Comparison of ENCODE assay signal across 26 cellular contexts in genomic region chr4:185911556-185912064, GRCh38.
DNase-seq lines count a peak whose midpoint lies in the region; ATAC-seq, FAIRE-seq and TF ChIP-seq lines count a peak whose summit lies in the region.
"Had no signal": no experiment of that assay in that cellular context is flagged by ENCODE, and none has a peak within 500 bp of the region (broad histone marks: within the 10 kb centered on the region; RNA-seq: fewer than 3 reads in every experiment).

No MANE protein-coding gene starts in this region.

- CTCF ChIA-PET in IMR-90 (lab: Yijun Ruan, JAX) = interaction anchor here (0.6 kb wide), 1 partner anchor 1879 kb away, joined by 3 read pairs; no protein-coding TSS in a partner anchor

- H4K20me1 ChIP-seq in IMR-90 (ENCODE audit: insufficient read depth, low read length) = no peaks in the 10 kb centered on the region
- no peaks in the 10 kb centered on the region for H4K20me1 ChIP-seq in astrocyte (ENCODE audit: insufficient read depth, low read length)

- no peak overlapping the region for H2BK120ac ChIP-seq in IMR-90 (ENCODE audit: low read depth, low read length)

- no peak for TF ChIP-seq CTCF in IMR-90 (conservative IDR thresholded peaks at IDR 0.05; ENCODE audit: low read depth, low read length)
- no peak for TF ChIP-seq CTCF in astrocyte (IDR thresholded peaks at IDR 0.05; ENCODE audit: insufficient read depth, low read depth, low read length)
- no peak for TF ChIP-seq CTCF in foreskin keratinocyte (conservative IDR thresholded peaks at IDR 0.05)
- no peak for TF ChIP-seq CTCF in natural killer cell (IDR thresholded peaks at IDR 0.05)

- H3K9me3 Mint-ChIP-seq in astrocyte (ENCODE audit: unreplicated experiment) (peaks cover 3% of the 10 kb centered on the region), natural killer cell (no peaks in the 10 kb centered on the region)
- no peaks in the 10 kb centered on the region for H3K9me3 Mint-ChIP-seq in activated T-helper 2 cell treated with anti-CD3 and anti-CD28 coated beads, Interferon-gamma antibody, Interleukin-2, Interleukin-4, amounts not matched to agents 10 μg/mL and 5 μg/mL and 100 μg/mL, durations not matched to agents 14 hours and 24 hours and 36 hours
- H3K9me3 Mint-ChIP-seq: activated CD4-positive, alpha-beta memory T cell treated with anti-CD3 and anti-CD28 coated beads for 36 hours; central memory CD8-positive, alpha-beta T cell had no signal

- POLR2A ChIA-PET in IMR-90 (lab: Charles Lee; ENCODE audit: unreplicated experiment) = interaction anchor here (0.8 kb wide), 1 partner anchor 71 kb away, joined by 3 read pairs; no protein-coding TSS in a partner anchor

- peaks cover 3% of the 10 kb centered on the region; the same call in 1 of the 2 replicates for H3K9me3 ChIP-seq in IMR-90 (ENCODE audit: control insufficient read depth, insufficient read depth, low read length)
- H3K9me3 ChIP-seq in astrocyte (ENCODE audit: insufficient read depth, low read depth, low read length) = no peaks in the 10 kb centered on the region
- H3K9me3 ChIP-seq: adrenal gland, heart left ventricle, left ventricle myocardium inferior, tibial artery had no signal

- H3K36me3 Mint-ChIP-seq in astrocyte (ENCODE audit: low read depth, unreplicated experiment) (no peaks in the 10 kb centered on the region), natural killer cell (no peaks in the 10 kb centered on the region)
- no peaks in the 10 kb centered on the region for H3K36me3 Mint-ChIP-seq in activated T-helper 2 cell treated with anti-CD3 and anti-CD28 coated beads, Interferon-gamma antibody, Interleukin-2, Interleukin-4, amounts not matched to agents 10 μg/mL and 5 μg/mL and 100 μg/mL, durations not matched to agents 14 hours and 24 hours and 36 hours (ENCODE audit: low read depth)
- H3K36me3 Mint-ChIP-seq: activated CD4-positive, alpha-beta memory T cell treated with anti-CD3 and anti-CD28 coated beads for 36 hours had no signal

- no peak overlapping the region for H3K27ac ChIP-seq in IMR-90 (ENCODE audit: insufficient read depth, low read length)
- no peak overlapping the region for H3K27ac ChIP-seq in astrocyte (ENCODE audit: low read depth, low read length)
- H3K27ac ChIP-seq in foreskin keratinocyte = no peak overlapping the region
- H3K27ac ChIP-seq: heart left ventricle, HL-60, left ventricle myocardium inferior, PC-9, tibial artery had no signal

- no peaks in the 10 kb centered on the region for H3K79me2 ChIP-seq in astrocyte (ENCODE audit: insufficient read depth, low read length)

- H3K56ac ChIP-seq in IMR-90 (ENCODE audit: extremely low read depth, insufficient read depth, low read length) = no peak overlapping the region

- TF ChIP-seq RAD21 in IMR-90 (IDR thresholded peaks at IDR 0.05; ENCODE audit: low read length) = no peak

- no peaks in the 10 kb centered on the region for H3K79me1 ChIP-seq in IMR-90 (ENCODE audit: low read depth in 1 of 2, low read length in 2 of 2)

- no peak overlapping the region for H3K4ac ChIP-seq in IMR-90 (ENCODE audit: low read depth, low read length)

- H3K4me3 ChIP-seq in IMR-90 (ENCODE audit: insufficient read depth, low read depth, low read length) (no peak overlapping the region), astrocyte (ENCODE audit: insufficient read depth, low read depth, low read length) (no peak overlapping the region)
- H3K4me3 ChIP-seq: adrenal gland, heart left ventricle, left ventricle myocardium inferior, PC-9, tibial artery had no signal

- no peak overlapping the region for H3K9ac ChIP-seq in IMR-90 (ENCODE audit: low read depth, low read length)
- no peak overlapping the region for H3K9ac ChIP-seq in astrocyte (ENCODE audit: low read length)

- H3K4me1 ChIP-seq in IMR-90 (ENCODE audit: control insufficient read depth, insufficient read depth, low read length) (peaks cover 3% of the 10 kb centered on the region; the same call in 1 of the 2 replicates), astrocyte (ENCODE audit: insufficient read depth, low read length) (peaks cover 19% of the 10 kb centered on the region), foreskin keratinocyte (no peaks in the 10 kb centered on the region)
- H3K4me1 ChIP-seq: heart left ventricle, left ventricle myocardium inferior had no signal

- no peak for TF ChIP-seq POLR2A in IMR-90 (IDR thresholded peaks at IDR 0.05; ENCODE audit: low read depth, low read length)

- dilution Hi-C loops in IMR-90 (cut with HindIII; ENCODE audit: low sequenced_read_pairs, unreplicated experiment) = no loop called here

- peaks cover 13% of the 10 kb centered on the region for H3K4me1 Mint-ChIP-seq in astrocyte (ENCODE audit: low read depth, unreplicated experiment)
- no peaks in the 10 kb centered on the region for H3K4me1 Mint-ChIP-seq in activated T-helper 2 cell treated with anti-CD3 and anti-CD28 coated beads, Interferon-gamma antibody, Interleukin-2, Interleukin-4, amounts not matched to agents 10 μg/mL and 5 μg/mL and 100 μg/mL, durations not matched to agents 14 hours and 24 hours and 36 hours (ENCODE audit: low read depth)
- no peaks in the 10 kb centered on the region for H3K4me1 Mint-ChIP-seq in natural killer cell
- H3K4me1 Mint-ChIP-seq: CD4-positive, CD25-positive, alpha-beta regulatory T cell; central memory CD8-positive, alpha-beta T cell had no signal

- H4K91ac ChIP-seq in IMR-90 (ENCODE audit: insufficient read depth, low read depth, low read length) = no peak overlapping the region

- H3K9me1 ChIP-seq in IMR-90 (ENCODE audit: insufficient read depth, low read length) = no peaks in the 10 kb centered on the region

- intact Hi-C loops in IMR-90 (cut with micrococcal nuclease) (no loop called here), natural killer cell (cut with micrococcal nuclease) (no loop called here)
- intact Hi-C loops in activated T-helper 2 cell treated with anti-CD3 and anti-CD28 coated beads, Interferon-gamma antibody, Interleukin-2, Interleukin-4, amounts not matched to agents 10 μg/mL and 5 μg/mL and 100 μg/mL, durations not matched to agents 14 hours and 24 hours and 36 hours (cut with micrococcal nuclease) = no loop called here

- no TSS peak for BruUV-seq in IMR-90 (replicated peaks; lab: Mats Ljungman, UMichigan)

- no peak overlapping the region for H3K23ac ChIP-seq in IMR-90 (ENCODE audit: low read depth, low read length)

- no peak overlapping the region for H3K4me2 ChIP-seq in IMR-90 (ENCODE audit: low read depth, low read length)
- no peak overlapping the region for H3K4me2 ChIP-seq in astrocyte (ENCODE audit: low read length)
- H3K4me2 ChIP-seq: PC-9 had no signal

- H4K8ac ChIP-seq in IMR-90 (ENCODE audit: low read depth in 2 of 2, low read length in 2 of 2) = no peak overlapping the region

- no peak overlapping the region for H2BK15ac ChIP-seq in IMR-90 (ENCODE audit: low read depth, low read length)

- H3K27me3 ChIP-seq in IMR-90 (ENCODE audit: control insufficient read depth, insufficient read depth, low read length) (peaks cover 32% of the 10 kb centered on the region), astrocyte (ENCODE audit: insufficient read depth, low read length) (peaks cover 8% of the 10 kb centered on the region), foreskin keratinocyte (no peaks in the 10 kb centered on the region)
- H3K27me3 ChIP-seq: adrenal gland, heart left ventricle, tibial artery had no signal

- 93% methylated on average over 2 of the region's 4 CpGs; no CpG with 5 or more reads in 1 of the 2 experiments for WGBS in IMR-90 (ENCODE audit: extremely low coverage in 2 of 2, insufficient read length in 1 of 2), 2 experiments

- no peak overlapping the region for H2BK5ac ChIP-seq in IMR-90 (ENCODE audit: low read depth, low read length, poor library complexity, severe bottlenecking)

- H2BK20ac ChIP-seq in IMR-90 (ENCODE audit: low read depth, low read length) = no peak overlapping the region

- ATAC-seq in IMR-90 (ENCODE audit: low read depth) (no peak), foreskin keratinocyte (peak; percentile 65), natural killer cell (no peak), HG03175 (IDR thresholded peaks at IDR 0.05; ENCODE audit: unreplicated experiment) (no peak)
- ATAC-seq: HCT116, heart left ventricle had no signal

- H2AFZ ChIP-seq in IMR-90 (replicated peaks; ENCODE audit: low read length, poor library complexity) (no peak overlapping the region), astrocyte (ENCODE audit: low read depth, low read length) (no peak overlapping the region)
- H2AFZ ChIP-seq: PC-9 had no signal

- DNase-seq in COLO829 (ENCODE audit: low spot score) = peak; percentile 32
- peak; percentile 4 for DNase-seq in IMR-90
- DNase-seq in astrocyte (ENCODE audit: low read depth) = peak; percentile 25
- peak in 1 of 2 donors; percentile 29 for DNase-seq in foreskin keratinocyte
- DNase-seq in activated T-helper 2 cell treated with anti-CD3 and anti-CD28 coated beads, Interferon-gamma antibody, Interleukin-2, Interleukin-4, amounts not matched to agents 10 μg/mL and 5 μg/mL and 100 μg/mL, durations not matched to agents 14 hours and 24 hours and 36 hours (ENCODE audit: low spot score) = no peak
- no peak for DNase-seq in natural killer cell
- DNase-seq in HTR-8/SVneo (ENCODE audit: insufficient read length, low spot score) = no peak
- DNase-seq: activated CD4-positive, alpha-beta memory T cell treated with anti-CD3 and anti-CD28 coated beads for 36 hours; activated CD4-positive, CD25-positive, alpha-beta regulatory T cell; activated gamma-delta T cell; CD4-positive, CD25-positive, alpha-beta regulatory T cell; DMS79; effector CD8-positive, alpha-beta T cell; heart left ventricle; left ventricle myocardium inferior; NCI-H82; PC-9; T-helper 2 cell; tibial artery had no signal

- H3K27ac Mint-ChIP-seq in astrocyte (ENCODE audit: unreplicated experiment) (no peak overlapping the region), natural killer cell (no peak overlapping the region)
- H3K27ac Mint-ChIP-seq in activated T-helper 2 cell treated with anti-CD3 and anti-CD28 coated beads, Interferon-gamma antibody, Interleukin-2, Interleukin-4, amounts not matched to agents 10 μg/mL and 5 μg/mL and 100 μg/mL, durations not matched to agents 14 hours and 24 hours and 36 hours = no peak overlapping the region
- H3K27ac Mint-ChIP-seq: activated CD4-positive, alpha-beta memory T cell treated with anti-CD3 and anti-CD28 coated beads for 36 hours; CD4-positive, CD25-positive, alpha-beta regulatory T cell; progenitor cell of endocrine pancreas; stimulated activated naive CD8-positive, alpha-beta T cell treated with anti-CD3 and anti-CD28 coated beads, Interleukin-15, Interleukin-2, amounts not matched to agents 100 ng/mL and 50 ng/mL, for 24 hours had no signal

- no peak overlapping the region for H3K14ac ChIP-seq in IMR-90 (replicated peaks; ENCODE audit: low read depth, low read length)

- H3K27me3 Mint-ChIP-seq in astrocyte (ENCODE audit: low read depth, unreplicated experiment) = no peaks in the 10 kb centered on the region
- no peaks in the 10 kb centered on the region for H3K27me3 Mint-ChIP-seq in activated T-helper 2 cell treated with anti-CD3 and anti-CD28 coated beads, Interferon-gamma antibody, Interleukin-2, Interleukin-4, amounts not matched to agents 10 μg/mL and 5 μg/mL and 100 μg/mL, durations not matched to agents 14 hours and 24 hours and 36 hours (ENCODE audit: low read depth)
- peaks cover 0 to 4% of the 10 kb centered on the region in 2 donors for H3K27me3 Mint-ChIP-seq in natural killer cell (ENCODE audit: low read depth in 2 of 2)
- H3K27me3 Mint-ChIP-seq: central memory CD8-positive, alpha-beta T cell had no signal

- no peak overlapping the region for H4K5ac ChIP-seq in IMR-90 (ENCODE audit: low read depth, low read length)

- FAIRE-seq in astrocyte (lab: Jason Lieb, UNC) = peak; percentile 74
- FAIRE-seq in HTR-8/SVneo (lab: Jason Lieb, UNC) = no peak

- H3K4me3 Mint-ChIP-seq in astrocyte (ENCODE audit: unreplicated experiment) = no peak overlapping the region
- H3K4me3 Mint-ChIP-seq in activated T-helper 2 cell treated with anti-CD3 and anti-CD28 coated beads, Interferon-gamma antibody, Interleukin-2, Interleukin-4, amounts not matched to agents 10 μg/mL and 5 μg/mL and 100 μg/mL, durations not matched to agents 14 hours and 24 hours and 36 hours (ENCODE audit: low read depth) = no peak overlapping the region
- H3K4me3 Mint-ChIP-seq in natural killer cell = no peak overlapping the region
- H3K4me3 Mint-ChIP-seq: activated CD4-positive, alpha-beta memory T cell treated with anti-CD3 and anti-CD28 coated beads for 36 hours; CD4-positive, CD25-positive, alpha-beta regulatory T cell; central memory CD8-positive, alpha-beta T cell; stimulated activated naive CD8-positive, alpha-beta T cell treated with anti-CD3 and anti-CD28 coated beads, Interleukin-15, Interleukin-2, amounts not matched to agents 100 ng/mL and 50 ng/mL, for 24 hours had no signal

- no peak overlapping the region for H3K18ac ChIP-seq in IMR-90 (ENCODE audit: low read depth, low read length)

- H3K36me3 ChIP-seq in IMR-90 (ENCODE audit: control insufficient read depth, insufficient read depth, low read length) (no peaks in the 10 kb centered on the region), astrocyte (ENCODE audit: insufficient read depth, low read length) (no peaks in the 10 kb centered on the region)
- H3K36me3 ChIP-seq: adrenal gland, heart left ventricle, left ventricle myocardium inferior, tibial artery had no signal

- no peak overlapping the region for H2AK5ac ChIP-seq in IMR-90 (ENCODE audit: low read depth, low read length)

- in situ Hi-C loops in IMR-90 (cut with MboI; ENCODE audit: low sequenced_read_pairs) = no loop called here

- no peak overlapping the region for H2AK9ac ChIP-seq in IMR-90 (replicated peaks; ENCODE audit: low read depth, low read length, poor library complexity)

Comparison
In these comparisons a context has a peak if more than half of its experiments do, and no peak if none do; other contexts are left out.
1. DNase-seq: peak in COLO829 (single experiment), IMR-90 (single experiment) and astrocyte (single experiment); none in activated T-helper 2 cell treated with anti-CD3 and anti-CD28 coated beads, Interferon-gamma antibody, Interleukin-2, Interleukin-4, amounts not matched to agents 10 μg/mL and 5 μg/mL and 100 μg/mL, durations not matched to agents 14 hours and 24 hours and 36 hours (single experiment), natural killer cell (single experiment) and HTR-8/SVneo (single experiment).